ENCODE assay signal across 28 cellular contexts in the genomic region with DNA sequence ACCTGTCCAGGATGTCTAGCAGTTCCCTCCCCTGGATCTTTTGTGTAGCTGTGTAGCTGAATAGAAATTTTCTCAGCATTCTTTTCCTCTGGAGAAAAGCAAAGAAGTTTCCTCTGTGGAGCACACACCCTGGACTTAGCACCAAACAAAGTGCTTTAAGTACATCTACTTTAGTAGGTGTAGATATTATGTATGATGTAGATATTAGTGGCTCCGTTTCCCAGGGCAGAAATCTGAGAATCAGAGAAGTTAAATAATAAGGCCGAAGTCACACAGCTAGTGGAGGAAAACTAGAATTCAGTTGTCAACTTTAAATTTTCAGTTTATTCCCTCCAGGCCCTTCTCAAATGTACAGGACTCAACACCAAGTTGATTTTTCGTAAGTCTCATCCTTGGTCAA.
"Had no signal": no experiment of that assay in that cellular context is flagged by ENCODE, and none has a peak within 500 bp of the region (broad histone marks: within the 10 kb centered on the region; RNA-seq: fewer than 3 reads in every experiment).

No MANE protein-coding gene starts in this region.

- ATAC-seq: activated CD4-positive, CD25-positive, alpha-beta regulatory T cell treated with anti-CD3 and anti-CD28 coated beads, Interleukin-2, amount 50 U/mL, for 24 hours; foreskin keratinocyte; heart left ventricle; right cardiac atrium; stimulated activated naive B cell treated with anti-CD40 and anti-IgM and Interleukin-4, amounts not matched to agents 10 μg/mL and 1 μg/mL and 100 μg/mL, for 72 hours had no signal

- H3K9me3 Mint-ChIP-seq: activated CD4-positive, alpha-beta memory T cell treated with anti-CD3 and anti-CD28 coated beads, Interleukin-2, amount 10 ng/mL, durations not matched to agents 7 days and 5 days; activated naive CD4-positive, alpha-beta T cell treated with anti-CD3 and anti-CD28 coated beads, Interleukin-2, amount 50 U/mL, for 24 hours; activated T-helper 2 cell treated with anti-CD3 and anti-CD28 coated beads, Interferon-gamma antibody, Interleukin-2, Interleukin-4, amounts not matched to agents 10 μg/mL and 5 μg/mL and 100 μg/mL, durations not matched to agents 14 hours and 24 hours and 36 hours; central memory CD8-positive, alpha-beta T cell; dendritic cell treated with granulocyte-macrophage colony-stimulating factor and Interleukin-4, amounts not matched to agents 40 ng/mL and 50 ng/mL, for 4 days; endodermal cell; mesothelial cell of epicardium; stimulated activated naive B cell treated with anti-CD40 and anti-IgM and Interleukin-4, amounts not matched to agents 10 μg/mL and 1 μg/mL and 100 μg/mL, for 72 hours had no signal

- H3K4me3 ChIP-seq: esophagus muscularis mucosa, heart left ventricle, neural progenitor cell, suprapubic skin, tibial nerve had no signal

- H3K27me3 Mint-ChIP-seq: activated CD4-positive, alpha-beta memory T cell treated with anti-CD3 and anti-CD28 coated beads, Interleukin-2, amount 10 ng/mL, durations not matched to agents 7 days and 5 days; activated CD8-positive, alpha-beta memory T cell treated with anti-CD3 and anti-CD28 coated beads, Interleukin-2, amount 10 ng/mL, durations not matched to agents 7 days and 5 days; activated naive CD4-positive, alpha-beta T cell treated with anti-CD3 and anti-CD28 coated beads, Interleukin-2, amount 50 U/mL, for 24 hours; central memory CD8-positive, alpha-beta T cell; dendritic cell treated with granulocyte-macrophage colony-stimulating factor and Interleukin-4, amounts not matched to agents 40 ng/mL and 50 ng/mL, for 4 days; naive B cell; stimulated activated naive B cell treated with anti-CD40 and anti-IgM and Interleukin-4, amounts not matched to agents 10 μg/mL and 1 μg/mL and 100 μg/mL, for 72 hours had no signal

- H3K27ac ChIP-seq: esophagus muscularis mucosa, foreskin keratinocyte, heart left ventricle, neural progenitor cell, suprapubic skin, tibial nerve, WERI-Rb-1 had no signal

- H3K4me3 Mint-ChIP-seq: activated CD4-positive, alpha-beta memory T cell treated with anti-CD3 and anti-CD28 coated beads, Interleukin-2, amount 10 ng/mL, durations not matched to agents 7 days and 5 days; activated CD4-positive, alpha-beta T cell treated with anti-CD3 and anti-CD28 coated beads, Interleukin-2, amount 10 ng/mL, durations not matched to agents 24 days and 14 days; activated CD8-positive, alpha-beta memory T cell treated with anti-CD3 and anti-CD28 coated beads, Interleukin-2, amount 10 ng/mL, durations not matched to agents 7 days and 5 days; activated naive CD4-positive, alpha-beta T cell treated with anti-CD3 and anti-CD28 coated beads, Interleukin-2, amount 50 U/mL, for 24 hours; central memory CD8-positive, alpha-beta T cell; dendritic cell treated with granulocyte-macrophage colony-stimulating factor and Interleukin-4, amounts not matched to agents 40 ng/mL and 50 ng/mL, for 4 days; endodermal cell; mesothelial cell of epicardium; naive B cell; neural progenitor cell; stimulated activated naive B cell treated with anti-CD40 and anti-IgM and Interleukin-4, amounts not matched to agents 10 μg/mL and 1 μg/mL and 100 μg/mL, for 72 hours had no signal

- H3K4me1 Mint-ChIP-seq: naive B cell; stimulated activated naive B cell treated with anti-CD40 and anti-IgM and Interleukin-4, amounts not matched to agents 10 μg/mL and 1 μg/mL and 100 μg/mL, for 72 hours had no signal

- H3K27me3 ChIP-seq: esophagus muscularis mucosa, foreskin keratinocyte, heart left ventricle, neural progenitor cell, suprapubic skin, tibial nerve had no signal

- H3K4me1 ChIP-seq: foreskin keratinocyte, suprapubic skin, tibial nerve had no signal

- H3K9me3 ChIP-seq: esophagus muscularis mucosa, heart left ventricle, suprapubic skin, tibial nerve had no signal

- H3K36me3 ChIP-seq: esophagus muscularis mucosa, heart left ventricle, neural progenitor cell, suprapubic skin, tibial nerve, WERI-Rb-1 had no signal

- DNase-seq: activated T-cell treated with anti-CD3 and anti-CD28 coated beads, Interleukin-2, amount 50 U/mL, for 48 hours; anterior cingulate cortex; endodermal cell; foreskin keratinocyte; heart left ventricle; hypothalamus; naive B cell; posterior cingulate gyrus; right cardiac atrium; stimulated activated CD4-positive, alpha-beta T cell treated with anti-CD3 and anti-CD28 coated beads, Interleukin-15, amount 100 ng/mL, for 24 hours; stimulated activated CD4-positive, alpha-beta T cell treated with anti-CD3 and anti-CD28 coated beads, Interleukin-2, amount 100 ng/mL, for 24 hours; stimulated activated naive B cell treated with anti-CD40 and anti-IgM and Interleukin-4, amounts not matched to agents 10 μg/mL and 1 μg/mL and 100 μg/mL, for 72 hours; T-helper 9 cell; WERI-Rb-1 had no signal

- H3K36me3 Mint-ChIP-seq: activated naive CD4-positive, alpha-beta T cell treated with anti-CD3 and anti-CD28 coated beads, Interleukin-2, amount 50 U/mL, for 24 hours; mesothelial cell of epicardium; naive B cell; stimulated activated naive B cell treated with anti-CD40 and anti-IgM and Interleukin-4, amounts not matched to agents 10 μg/mL and 1 μg/mL and 100 μg/mL, for 72 hours had no signal

- H3K27ac Mint-ChIP-seq: activated CD4-positive, alpha-beta memory T cell treated with anti-CD3 and anti-CD28 coated beads, Interleukin-2, amount 10 ng/mL, durations not matched to agents 7 days and 5 days; activated CD4-positive, alpha-beta T cell treated with anti-CD3 and anti-CD28 coated beads, Interleukin-2, amount 10 ng/mL, durations not matched to agents 24 days and 14 days; activated naive CD4-positive, alpha-beta T cell treated with anti-CD3 and anti-CD28 coated beads, Interleukin-2, amount 50 U/mL, for 24 hours; activated T-helper 2 cell treated with anti-CD3 and anti-CD28 coated beads, Interferon-gamma antibody, Interleukin-2, Interleukin-4, amounts not matched to agents 10 μg/mL and 5 μg/mL and 100 μg/mL, durations not matched to agents 14 hours and 24 hours and 36 hours; dendritic cell treated with granulocyte-macrophage colony-stimulating factor and Interleukin-4, amounts not matched to agents 40 ng/mL and 50 ng/mL, for 4 days; endodermal cell; mesothelial cell of epicardium; naive B cell; stimulated activated naive B cell treated with anti-CD40 and anti-IgM and Interleukin-4, amounts not matched to agents 10 μg/mL and 1 μg/mL and 100 μg/mL, for 72 hours; T-helper 1 cell treated with Interleukin-12 subunit alpha and Interleukin-12 subunit beta and Interleukin-4 antibody, amounts not matched to agents 30 μg/mL and 1 μg/mL, for 36 hours had no signal
